ENCODE assay signal across 18 cellular contexts in genomic region chr5:72651779-72652178, GRCh38.
DNase-seq lines count a peak whose midpoint lies in the region; ATAC-seq and TF ChIP-seq lines count a peak whose summit lies in the region.
"Had no signal": no experiment of that assay in that cellular context is flagged by ENCODE, and none has a peak within 500 bp of the region (broad histone marks: within the 10 kb centered on the region; RNA-seq: fewer than 3 reads in every experiment).

No MANE protein-coding gene starts in this region.

- no peak overlapping the region for H3K18ac ChIP-seq in mesenchymal stem cell (ENCODE audit: low read depth in 1 of 2, low read length in 2 of 2)

- H4K20me1 ChIP-seq in MM.1S (ENCODE audit: insufficient read depth, low read length), result no peaks in the 10 kb centered on the region

- H3K27me3 ChIP-seq in mesenchymal stem cell (ENCODE audit: control insufficient read depth in 1 of 2, insufficient read depth in 1 of 2, low read length in 2 of 2) (no peaks in the 10 kb centered on the region), MM.1S (replicated peaks; ENCODE audit: insufficient read depth, low read length) (no peaks in the 10 kb centered on the region)

- H2BK15ac ChIP-seq in mesenchymal stem cell (ENCODE audit: low read depth, poor library complexity, severe bottlenecking), result no peak overlapping the region

- no peak overlapping the region for H2BK12ac ChIP-seq in mesenchymal stem cell (ENCODE audit: low read length in 2 of 2)

- H3K9ac ChIP-seq in mesenchymal stem cell (ENCODE audit: low read length) (no peak overlapping the region), MM.1S (ENCODE audit: low read length) (no peak overlapping the region)

- H3K79me1 ChIP-seq in mesenchymal stem cell (replicated peaks; ENCODE audit: low read length, poor library complexity, severe bottlenecking), result no peaks in the 10 kb centered on the region

- no peaks in the 10 kb centered on the region for H3K9me2 ChIP-seq in MM.1S (replicated peaks; ENCODE audit: insufficient read depth, low read length)

- no peak overlapping the region for H2BK120ac ChIP-seq in mesenchymal stem cell (ENCODE audit: low read depth, low read length)

- H2BK5ac ChIP-seq in mesenchymal stem cell (ENCODE audit: low read depth, low read length, poor library complexity, severe bottlenecking), result no peak overlapping the region

- ATAC-seq in SK-N-SH treated with all-trans-retinoic acid at 6 μM for 48 hours, result no peak

- no peak for TF ChIP-seq CTCF in MM.1S (IDR thresholded peaks at IDR 0.05; ENCODE audit: low read length)

- H3K14ac ChIP-seq in mesenchymal stem cell (ENCODE audit: low read length in 2 of 2), result no peak overlapping the region

- H3K4me2 ChIP-seq in mesenchymal stem cell (ENCODE audit: low read length, poor library complexity, severe bottlenecking) (no peak overlapping the region), MM.1S (ENCODE audit: low read depth, low read length) (no peak overlapping the region)

- H3K4ac ChIP-seq in mesenchymal stem cell (ENCODE audit: low read depth in 1 of 2, low read length in 2 of 2), result no peak overlapping the region

- H3K9me3 ChIP-seq in mesenchymal stem cell (ENCODE audit: control insufficient read depth, low read length) (no peaks in the 10 kb centered on the region), MM.1S (replicated peaks; ENCODE audit: insufficient read depth, low read length) (no peaks in the 10 kb centered on the region)
- H3K9me3 ChIP-seq: Caco-2 had no signal

- H3K4me1 ChIP-seq in mesenchymal stem cell (ENCODE audit: control insufficient read depth, insufficient read depth, low read depth, low read length) (peaks cover 5% of the 10 kb centered on the region), MM.1S (ENCODE audit: low read length) (no peaks in the 10 kb centered on the region)

- H3K36me3 ChIP-seq in mesenchymal stem cell (ENCODE audit: control insufficient read depth in 1 of 2, insufficient read depth in 2 of 2, low read depth in 1 of 2, low read length in 2 of 2) (no peaks in the 10 kb centered on the region), MM.1S (replicated peaks; ENCODE audit: insufficient read depth, low read length) (no peaks in the 10 kb centered on the region)

- H3K79me2 ChIP-seq in MM.1S (ENCODE audit: low read length), result no peaks in the 10 kb centered on the region

- H3F3A ChIP-seq in MM.1S (ENCODE audit: insufficient read depth, low read length), result no peaks in the 10 kb centered on the region

- H2AFZ ChIP-seq in mesenchymal stem cell (ENCODE audit: low read depth, low read length) (no peak overlapping the region), MM.1S (ENCODE audit: low read length) (no peak overlapping the region)

- no peak overlapping the region for H3K23ac ChIP-seq in mesenchymal stem cell (ENCODE audit: low read length in 2 of 2)

- H3K27ac ChIP-seq in mesenchymal stem cell (ENCODE audit: low read length, poor library complexity, severe bottlenecking) (no peak overlapping the region), MM.1S (ENCODE audit: low read length) (no peak overlapping the region)
- H3K27ac ChIP-seq: HL-60, RWPE1 had no signal

- no peak overlapping the region for H3K4me3 ChIP-seq in mesenchymal stem cell (ENCODE audit: insufficient read depth in 1 of 2, low read depth in 1 of 2, low read length in 2 of 2)
- no peak overlapping the region for H3K4me3 ChIP-seq in MM.1S (ENCODE audit: low read length)

- H4K8ac ChIP-seq in mesenchymal stem cell (ENCODE audit: low read length), result no peak overlapping the region

- no peak overlapping the region for H2AK5ac ChIP-seq in mesenchymal stem cell (ENCODE audit: low read length, severe bottlenecking)

- no peak overlapping the region for H4K91ac ChIP-seq in mesenchymal stem cell (ENCODE audit: low read length)

- DNase-seq in EL (peak; percentile 53), LHCN-M2 (ENCODE audit: low read depth) (peak; percentile 28), astrocyte of the hippocampus (ENCODE audit: low read depth, low spot score) (peak; percentile 25), mesenchymal stem cell (peak; percentile 29), islet precursor cell (no peak), MM.1S (no peak), iPS-NIHi7 (ENCODE audit: extremely low spot score) (no peak)
- DNase-seq: Caco-2, DMS53, H9, NCI-H1048, NCI-H1694, NCI-H345, NCI-H526 treated with DMSO at 0.1 percent for 48 hours, OCI-M1 had no signal

TF ChIP-seq in SK-N-SH treated with all-trans-retinoic acid at 6 μM for 48 hours, 23 proteins besides CTCF, POLR2A, EP300 and RAD21:
- TF ChIP-seq ZFP30 (CRISPR knock-in tag; IDR thresholded peaks at IDR 0.05) (no peak), CREB5 (CRISPR knock-in tag; IDR thresholded peaks at IDR 0.05; ENCODE audit: low read depth) (no peak)

Comparison
In these comparisons a context has a peak if more than half of its experiments do, and no peak if none do; other contexts are left out.
1. DNase-seq: peak in EL (single experiment), LHCN-M2 (single experiment), astrocyte of the hippocampus (single experiment) and mesenchymal stem cell (single experiment); none in islet precursor cell (single experiment), MM.1S (single experiment) and iPS-NIHi7 (single experiment).